ENCODE assay signal across 8 cellular contexts in genomic region chrX:81120270-81120935, GRCh38.
A peak's percentile ranks its signal among the peaks of the same experiment; 100 is the strongest.
DNase-seq lines count a peak whose midpoint lies in the region; ATAC-seq and TF ChIP-seq lines count a peak whose summit lies in the region.

No MANE protein-coding gene starts in this region.

- peaks cover 10% of the 10 kb centered on the region for H3K27me3 Mint-ChIP-seq in activated naive CD8-positive, alpha-beta T cell treated with anti-CD3 and anti-CD28 coated beads, Interleukin-2, amount 10 ng/mL, durations not matched to agents 7 days and 5 days

- intact Hi-C loops in testis (cut with DNase I; ENCODE audit: low total_unique reads) = no loop called here

- no peaks in the 10 kb centered on the region for H3K36me3 Mint-ChIP-seq in activated naive CD8-positive, alpha-beta T cell treated with anti-CD3 and anti-CD28 coated beads, Interleukin-2, amount 10 ng/mL, durations not matched to agents 7 days and 5 days

- ATAC-seq in GM21381 (IDR thresholded peaks at IDR 0.05; ENCODE audit: unreplicated experiment) (peak; percentile 27), HG03558 (IDR thresholded peaks at IDR 0.05; ENCODE audit: extremely low read depth, unreplicated experiment) (peak; percentile 14)
- peak; percentile 6 for ATAC-seq in activated naive CD8-positive, alpha-beta T cell treated with anti-CD3 and anti-CD28 coated beads, Interleukin-2, amount 10 ng/mL, durations not matched to agents 7 days and 5 days (ENCODE audit: low read depth)

- POLR2A ChIA-PET in activated naive CD8-positive, alpha-beta T cell treated with anti-CD3 and anti-CD28 coated beads, Interleukin-2, amount 10 ng/mL, durations not matched to agents 7 days and 5 days (lab: Charles Lee) = no interaction called here

- peaks cover 4% of the 10 kb centered on the region for H3K4me1 Mint-ChIP-seq in activated naive CD8-positive, alpha-beta T cell treated with anti-CD3 and anti-CD28 coated beads, Interleukin-2, amount 10 ng/mL, durations not matched to agents 7 days and 5 days

- peak overlapping the region; percentile 94 for H3K4me3 Mint-ChIP-seq in activated naive CD8-positive, alpha-beta T cell treated with anti-CD3 and anti-CD28 coated beads, Interleukin-2, amount 10 ng/mL, durations not matched to agents 7 days and 5 days

- no peaks in the 10 kb centered on the region for H3K9me3 ChIP-seq in testis

- 0 to 2% methylated on average over 16 to 17 of the region's 17 CpGs for WGBS in testis, 2 donors

- H3K4me1 ChIP-seq in testis = no peaks in the 10 kb centered on the region

- no peak for TF ChIP-seq POLR2A in testis (IDR thresholded peaks at IDR 0.05)

- H3K9me3 Mint-ChIP-seq in activated naive CD8-positive, alpha-beta T cell treated with anti-CD3 and anti-CD28 coated beads, Interleukin-2, amount 10 ng/mL, durations not matched to agents 7 days and 5 days = no peaks in the 10 kb centered on the region

- H3K27ac Mint-ChIP-seq in activated naive CD8-positive, alpha-beta T cell treated with anti-CD3 and anti-CD28 coated beads, Interleukin-2, amount 10 ng/mL, durations not matched to agents 7 days and 5 days = peak overlapping the region; percentile 82

- DNase-seq in EL (peak; percentile 0), kidney epithelial cell (ENCODE audit: low read depth) (no peak), testis (no peak), NCI-H2029 treated with DMSO at 0.1 percent for 48 hours (lab: John Stamatoyannopoulos, UW) (no peak), NCI-H774 (lab: John Stamatoyannopoulos, UW) (no peak)
- no peak for DNase-seq in activated naive CD8-positive, alpha-beta T cell treated with anti-CD3 and anti-CD28 coated beads, Interleukin-2, amount 10 ng/mL, durations not matched to agents 7 days and 5 days

- H3K4me3 ChIP-seq in kidney epithelial cell (ENCODE audit: low read depth, low read length) (peak overlapping the region; percentile 54), testis (peak overlapping the region; percentile 47 to 68)

- no peaks in the 10 kb centered on the region for H3K27me3 ChIP-seq in kidney epithelial cell (ENCODE audit: control insufficient read depth, insufficient read depth, low read length)
- H3K27me3 ChIP-seq in testis = no peaks in the 10 kb centered on the region

- H3K36me3 ChIP-seq in kidney epithelial cell (ENCODE audit: control insufficient read depth, insufficient read depth, low read length) (no peaks in the 10 kb centered on the region), testis (ENCODE audit: low read depth, missing control alignments) (no peaks in the 10 kb centered on the region)

- no peak for TF ChIP-seq CTCF in kidney epithelial cell (IDR thresholded peaks at IDR 0.05; ENCODE audit: insufficient read depth, low read length, poor library complexity, severe bottlenecking)
- no peak for TF ChIP-seq CTCF in testis (IDR thresholded peaks at IDR 0.05)

- peak overlapping the region; percentile 56 to 76 for H3K27ac ChIP-seq in testis
